14 cellular contexts compared by ENCODE assay signal in genomic region chr5:95895223-95895622, GRCh38.
"Had no signal": no experiment of that assay in that cellular context is flagged by ENCODE, and none has a peak within 500 bp of the region (broad histone marks: within the 10 kb centered on the region; RNA-seq: fewer than 3 reads in every experiment).

No MANE protein-coding gene starts in this region.

- H3K27ac ChIP-seq: brain microvascular endothelial cell, foreskin keratinocyte, left lung, skin epidermis had no signal

- H3K27me3 ChIP-seq: brain microvascular endothelial cell, foreskin keratinocyte, left lung, tibial nerve had no signal

- H3K27ac Mint-ChIP-seq: activated CD8-positive, alpha-beta memory T cell treated with anti-CD3 and anti-CD28 coated beads, Interleukin-2, amount 10 ng/mL, durations not matched to agents 7 days and 5 days; activated naive CD8-positive, alpha-beta T cell; activated T-cell treated with anti-CD3 and anti-CD28 coated beads, Interleukin-2, amount 50 U/mL, for 24 hours; T-helper 2 cell treated with Interferon-gamma antibody and Interleukin-4, amounts not matched to agents 5 μg/mL and 100 μg/mL, for 36 hours had no signal

- ATAC-seq: activated CD4-positive, CD25-positive, alpha-beta regulatory T cell treated with anti-CD3 and anti-CD28 coated beads, Interleukin-2, amount 50 U/mL, for 24 hours; activated CD8-positive, alpha-beta memory T cell treated with anti-CD3 and anti-CD28 coated beads, Interleukin-2, amount 10 ng/mL, durations not matched to agents 7 days and 5 days; foreskin keratinocyte; left lung had no signal

- DNase-seq: activated CD4-positive, alpha-beta T cell treated with anti-CD3 and anti-CD28 coated beads, Interleukin-2, amount 50 U/mL, for 48 hours; activated CD8-positive, alpha-beta memory T cell treated with anti-CD3 and anti-CD28 coated beads, Interleukin-2, amount 10 ng/mL, durations not matched to agents 7 days and 5 days; activated effector memory CD4-positive, alpha-beta T cell treated with anti-CD3 and anti-CD28 coated beads, Interleukin-2, amount 50 U/mL, for 16 hours; activated T-cell treated with anti-CD3 and anti-CD28 coated beads, Interleukin-2, amount 50 U/mL, for 24 hours; brain microvascular endothelial cell; cerebellar nuclear complex; foreskin keratinocyte; left lung; mesenchymal stem cell had no signal

- H3K4me3 ChIP-seq: left lung, skin epidermis, tibial nerve had no signal

- H3K9me3 Mint-ChIP-seq: activated T-cell treated with anti-CD3 and anti-CD28 coated beads, Interleukin-2, amount 50 U/mL, for 24 hours; T-helper 2 cell treated with Interferon-gamma antibody and Interleukin-4, amounts not matched to agents 5 μg/mL and 100 μg/mL, for 36 hours had no signal

- H3K4me1 Mint-ChIP-seq: activated CD8-positive, alpha-beta memory T cell treated with anti-CD3 and anti-CD28 coated beads, Interleukin-2, amount 10 ng/mL, durations not matched to agents 7 days and 5 days had no signal

- H3K9me3 ChIP-seq: left lung, tibial nerve had no signal

- H3K4me1 ChIP-seq: foreskin keratinocyte, left lung had no signal

- H3K27me3 Mint-ChIP-seq: activated CD8-positive, alpha-beta memory T cell treated with anti-CD3 and anti-CD28 coated beads, Interleukin-2, amount 10 ng/mL, durations not matched to agents 7 days and 5 days; activated naive CD8-positive, alpha-beta T cell; activated T-cell treated with anti-CD3 and anti-CD28 coated beads, Interleukin-2, amount 50 U/mL, for 24 hours had no signal

- H3K4me3 Mint-ChIP-seq: activated CD8-positive, alpha-beta memory T cell treated with anti-CD3 and anti-CD28 coated beads, Interleukin-2, amount 10 ng/mL, durations not matched to agents 7 days and 5 days; activated naive CD8-positive, alpha-beta T cell; activated T-cell treated with anti-CD3 and anti-CD28 coated beads, Interleukin-2, amount 50 U/mL, for 24 hours; T-helper 2 cell treated with Interferon-gamma antibody and Interleukin-4, amounts not matched to agents 5 μg/mL and 100 μg/mL, for 36 hours had no signal
